In genomic region chr2:119679846-119680245, GRCh38 we compare ENCODE assay signal across 9 cellular contexts. TPM values are rescaled to one million over a fixed set of nuclear protein-coding genes. Genes with fewer than 3 reads are reported as not detected.
DNase-seq lines count a peak whose midpoint lies in the region; ATAC-seq, FAIRE-seq and TF ChIP-seq lines count a peak whose summit lies in the region.
"Had no signal": no experiment of that assay in that cellular context is flagged by ENCODE, and none has a peak within 500 bp of the region (broad histone marks: within the 10 kb centered on the region; RNA-seq: fewer than 3 reads in every experiment).

No MANE protein-coding gene starts in this region.

- H3K9ac ChIP-seq in astrocyte (ENCODE audit: low read length): peak overlapping the region; percentile 88

- no peak for FAIRE-seq in astrocyte (lab: Jason Lieb, UNC)

- peak overlapping the region; percentile 24 for H3K27ac Mint-ChIP-seq in activated naive CD4-positive, alpha-beta T cell treated with anti-CD3 and anti-CD28 coated beads, Interleukin-2, amount 50 U/mL, for 24 hours
- H3K27ac Mint-ChIP-seq in astrocyte (ENCODE audit: unreplicated experiment): no peak overlapping the region
- H3K27ac Mint-ChIP-seq in type B pancreatic cell: peak overlapping the region; percentile 67

- no peak overlapping the region for H2AFZ ChIP-seq in astrocyte (ENCODE audit: low read depth, low read length)

- TF ChIP-seq CTCF in astrocyte (IDR thresholded peaks at IDR 0.05; ENCODE audit: insufficient read depth, low read depth, low read length) (no peak), lower lobe of right lung (IDR thresholded peaks at IDR 0.05) (no peak), type B pancreatic cell (conservative IDR thresholded peaks at IDR 0.05) (no peak), GM13977 (IDR thresholded peaks at IDR 0.05; ENCODE audit: extremely low read depth, insufficient read depth, missing control alignments) (no peak)

- H3K27me3 Mint-ChIP-seq in activated naive CD4-positive, alpha-beta T cell treated with anti-CD3 and anti-CD28 coated beads, Interleukin-2, amount 50 U/mL, for 24 hours: no peaks in the 10 kb centered on the region
- H3K27me3 Mint-ChIP-seq in astrocyte (ENCODE audit: low read depth, unreplicated experiment): no peaks in the 10 kb centered on the region
- no peaks in the 10 kb centered on the region for H3K27me3 Mint-ChIP-seq in type B pancreatic cell

- H3K27me3 ChIP-seq in astrocyte (ENCODE audit: insufficient read depth, low read length) (no peaks in the 10 kb centered on the region), lower lobe of right lung (ENCODE audit: low read depth) (no peaks in the 10 kb centered on the region)
- H3K27me3 ChIP-seq: adrenal gland had no signal

- no peak for ATAC-seq in lower lobe of right lung

- H3K4me3 Mint-ChIP-seq in activated naive CD4-positive, alpha-beta T cell treated with anti-CD3 and anti-CD28 coated beads, Interleukin-2, amount 50 U/mL, for 24 hours: peak overlapping the region; percentile 89
- H3K4me3 Mint-ChIP-seq in astrocyte (ENCODE audit: unreplicated experiment): peak overlapping the region; percentile 91
- H3K4me3 Mint-ChIP-seq in type B pancreatic cell: peak overlapping the region; percentile 89

- peaks cover 19% of the 10 kb centered on the region for H3K79me2 ChIP-seq in astrocyte (ENCODE audit: insufficient read depth, low read length)

- H3K4me3 ChIP-seq in astrocyte (ENCODE audit: insufficient read depth, low read depth, low read length) (peak overlapping the region; percentile 93), lower lobe of right lung (peak overlapping the region; percentile 98)

- peaks cover 10% of the 10 kb centered on the region for H3K4me1 ChIP-seq in astrocyte (ENCODE audit: insufficient read depth, low read length)
- peaks cover 13% of the 10 kb centered on the region for H3K4me1 ChIP-seq in lower lobe of right lung

- intact Hi-C loops in lower lobe of right lung (cut with DNase I): no loop called here

- H3K9me3 ChIP-seq in astrocyte (ENCODE audit: insufficient read depth, low read depth, low read length) (no peaks in the 10 kb centered on the region), lower lobe of right lung (no peaks in the 10 kb centered on the region)
- H3K9me3 ChIP-seq: adrenal gland had no signal

- peaks cover 15% of the 10 kb centered on the region for H4K20me1 ChIP-seq in astrocyte (ENCODE audit: insufficient read depth, low read length)

- in situ Hi-C loops in GM13977 (cut with MboI; ENCODE audit: low pct_unique_long_range_greater_than_20kb, low sequenced_read_pairs, unreplicated experiment): no loop called here

- DNase-seq in activated naive CD4-positive, alpha-beta T cell treated with Interleukin-2 at 50 U/mL for 16 hours: no peak
- DNase-seq in astrocyte (ENCODE audit: low read depth) (no peak), lower lobe of right lung (no peak), type B pancreatic cell (ENCODE audit: extremely low spot score, unreplicated experiment) (no peak), cerebellar cortex (ENCODE audit: low spot score) (no peak), RKO (ENCODE audit: low spot score) (no peak), GM13977 (ENCODE audit: low spot score) (no peak)

- no peaks in the 10 kb centered on the region for H3K36me3 Mint-ChIP-seq in activated naive CD4-positive, alpha-beta T cell treated with anti-CD3 and anti-CD28 coated beads, Interleukin-2, amount 50 U/mL, for 24 hours
- peaks cover 14% of the 10 kb centered on the region for H3K36me3 Mint-ChIP-seq in astrocyte (ENCODE audit: low read depth, unreplicated experiment)
- H3K36me3 Mint-ChIP-seq in type B pancreatic cell: peaks cover 12% of the 10 kb centered on the region

- peak overlapping the region; percentile 98 for H3K4me2 ChIP-seq in astrocyte (ENCODE audit: low read length)

- H3K36me3 ChIP-seq in astrocyte (ENCODE audit: insufficient read depth, low read length) (no peaks in the 10 kb centered on the region), lower lobe of right lung (peaks cover 12% of the 10 kb centered on the region)

- H3K27ac ChIP-seq in astrocyte (ENCODE audit: low read depth, low read length): no peak overlapping the region
- H3K27ac ChIP-seq in lower lobe of right lung: no peak overlapping the region

- H3K4me1 Mint-ChIP-seq in activated naive CD4-positive, alpha-beta T cell treated with anti-CD3 and anti-CD28 coated beads, Interleukin-2, amount 50 U/mL, for 24 hours: peaks cover 41% of the 10 kb centered on the region
- H3K4me1 Mint-ChIP-seq in astrocyte (ENCODE audit: low read depth, unreplicated experiment) (peaks cover 9% of the 10 kb centered on the region), type B pancreatic cell (ENCODE audit: unreplicated experiment) (peaks cover 38% of the 10 kb centered on the region)

- no peaks in the 10 kb centered on the region for H3K9me3 Mint-ChIP-seq in activated naive CD4-positive, alpha-beta T cell treated with anti-CD3 and anti-CD28 coated beads, Interleukin-2, amount 50 U/mL, for 24 hours
- H3K9me3 Mint-ChIP-seq in astrocyte (ENCODE audit: unreplicated experiment) (no peaks in the 10 kb centered on the region), type B pancreatic cell (no peaks in the 10 kb centered on the region)

RNA-seq across cellular contexts. Expression of gene TMEM177, which starts 0.8 kb away (rescaled TPM):
- 10.6 and 11.4 TPM in 2 replicates for total RNA-seq in astrocyte
- total RNA-seq in lower lobe of right lung: 5.8 TPM
- 16.9 and 19.0 TPM in 2 replicates for total RNA-seq in type B pancreatic cell (ENCODE audit: low replicate concordance)
